In genomic region chr15:31320022-31320421, GRCh38 we compare ENCODE assay signal across 14 cellular contexts.
"Had no signal": no experiment of that assay in that cellular context is flagged by ENCODE, and none has a peak within 500 bp of the region (broad histone marks: within the 10 kb centered on the region; RNA-seq: fewer than 3 reads in every experiment).

No MANE protein-coding gene starts in this region.

- DNase-seq: activated CD4-positive, alpha-beta T cell treated with anti-CD3 and anti-CD28 coated beads for 36 hours; activated CD8-positive, alpha-beta T cell treated with anti-CD3 and anti-CD28 coated beads, Interleukin-2, amount 10 ng/mL, durations not matched to agents 7 days and 5 days; activated naive CD4-positive, alpha-beta T cell treated with Interleukin-2 at 50 U/mL for 16 hours; colonic mucosa; effector CD4-positive, alpha-beta T cell; foreskin melanocyte; head of caudate nucleus; naive thymus-derived CD4-positive, alpha-beta T cell; stomach; WERI-Rb-1 had no signal

- H3K9me3 ChIP-seq: colonic mucosa, right atrium auricular region, stomach, thoracic aorta had no signal

- FAIRE-seq: endothelial cell of umbilical vein had no signal

- ATAC-seq: activated CD4-positive, alpha-beta T cell treated with anti-CD3 and anti-CD28 coated beads for 36 hours; activated CD8-positive, alpha-beta T cell treated with anti-CD3 and anti-CD28 coated beads, Interleukin-2, amount 10 ng/mL, durations not matched to agents 7 days and 5 days; naive thymus-derived CD4-positive, alpha-beta T cell had no signal

- H3K27me3 ChIP-seq: cardiac muscle cell, colonic mucosa, right atrium auricular region had no signal

- H3K36me3 ChIP-seq: cardiac muscle cell, colonic mucosa, right atrium auricular region, stomach, thoracic aorta, WERI-Rb-1 had no signal

- H3K27ac ChIP-seq: cardiac muscle cell, colonic mucosa, right atrium auricular region, stomach, thoracic aorta, WERI-Rb-1 had no signal

- H3K4me3 ChIP-seq: cardiac muscle cell, colonic mucosa, right atrium auricular region, stomach, thoracic aorta had no signal

- H3K4me1 ChIP-seq: colonic mucosa had no signal
